Comparison of ENCODE assay signal across 19 cellular contexts in genomic region chr6:56148488-56149190, GRCh38.
"Had no signal": no experiment of that assay in that cellular context is flagged by ENCODE, and none has a peak within 500 bp of the region (broad histone marks: within the 10 kb centered on the region; RNA-seq: fewer than 3 reads in every experiment).

No MANE protein-coding gene starts in this region.

- FAIRE-seq: islet of Langerhans had no signal

- H3K36me3 ChIP-seq: gastrocnemius medialis, heart right ventricle, prostate gland, upper lobe of right lung had no signal

- H3K27me3 ChIP-seq: gastrocnemius medialis, heart right ventricle, sigmoid colon, upper lobe of right lung had no signal

- ATAC-seq: gastrocnemius medialis; heart right ventricle; mucosa of descending colon; naive thymus-derived CD8-positive, alpha-beta T cell; upper lobe of right lung had no signal

- H3K9me3 ChIP-seq: gastrocnemius medialis, mucosa of descending colon, prostate gland, sigmoid colon, upper lobe of right lung had no signal

- H3K4me1 ChIP-seq: gastrocnemius medialis, heart right ventricle, prostate gland, upper lobe of right lung had no signal

- H3K27ac ChIP-seq: epithelial cell of prostate, gastrocnemius medialis, heart right ventricle, prostate gland, sigmoid colon, upper lobe of right lung had no signal

- H3K4me3 ChIP-seq: coronary artery, gastrocnemius medialis, heart right ventricle, mucosa of descending colon, prostate gland, sigmoid colon, upper lobe of right lung had no signal

- DNase-seq: activated CD4-positive, alpha-beta T cell treated with anti-CD3 and anti-CD28 coated beads, Interleukin-2, amount 50 U/mL, for 4 hours; activated CD4-positive, CD25-positive, alpha-beta regulatory T cell treated with anti-CD3 and anti-CD28 coated beads, Interleukin-2, amount 50 U/mL, for 72 hours; activated naive CD4-positive, alpha-beta T cell treated with anti-CD3 and anti-CD28 coated beads, Interleukin-2, amount 50 U/mL, for 16 hours; activated T-cell treated with anti-CD3 and anti-CD28 coated beads, Interleukin-2, amount 50 U/mL, for 1 hour; amniotic stem cell; effector memory CD4-positive, alpha-beta T cell; gastrocnemius medialis; heart right ventricle; mucosa of descending colon; naive thymus-derived CD8-positive, alpha-beta T cell; sigmoid colon; stimulated activated CD4-positive, alpha-beta T cell treated with anti-CD3 and anti-CD28 coated beads, Interleukin-2, amount 100 ng/mL, for 48 hours; stimulated activated naive CD4-positive, alpha-beta T cell treated with Interleukin-2 at 50 U/mL for 16 hours; T-helper 9 cell; upper lobe of right lung had no signal
